Comparison of ENCODE assay signal across 22 cellular contexts in the genomic region with DNA sequence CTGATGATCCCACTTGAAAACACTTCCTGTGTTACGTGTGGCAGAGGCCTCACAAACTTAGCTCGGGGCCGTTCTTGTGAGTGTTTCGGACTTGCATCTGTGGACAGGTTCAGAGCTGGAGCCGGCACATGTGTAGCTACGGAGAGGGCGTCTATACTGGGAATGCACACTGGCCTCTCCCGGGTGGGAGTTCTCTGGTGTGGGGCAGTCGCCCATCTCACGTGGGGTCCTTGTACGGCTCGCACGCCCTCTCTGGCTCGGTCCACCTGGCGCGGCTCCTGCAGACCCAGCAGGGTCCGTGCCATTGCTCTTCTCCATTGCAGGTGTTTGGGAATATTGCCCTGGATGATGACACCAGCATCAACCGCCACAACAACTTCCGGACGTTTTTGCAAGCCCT.
DNase-seq lines count a peak whose midpoint lies in the region; ATAC-seq, FAIRE-seq and TF ChIP-seq lines count a peak whose summit lies in the region.
"Had no signal": no experiment of that assay in that cellular context is flagged by ENCODE, and none has a peak within 500 bp of the region (broad histone marks: within the 10 kb centered on the region; RNA-seq: fewer than 3 reads in every experiment).

No MANE protein-coding gene starts in this region.

- no peak for TF ChIP-seq POLR2A in sigmoid colon (IDR thresholded peaks at IDR 0.05)

- H3K9me3 Mint-ChIP-seq in endodermal cell, result peaks cover 2% of the 10 kb centered on the region
- H3K9me3 Mint-ChIP-seq: CD8-positive, alpha-beta T cell had no signal

- no peaks in the 10 kb centered on the region for H3K27me3 Mint-ChIP-seq in endodermal cell (ENCODE audit: insufficient read depth)

- H3K4me1 ChIP-seq in SK-N-SH (ENCODE audit: control insufficient read depth in 1 of 2, insufficient read depth in 2 of 2, low read depth in 1 of 2, low read length in 1 of 2) (no peaks in the 10 kb centered on the region; a peak in 1 of 4 replicates), endodermal cell (ENCODE audit: control insufficient read depth, insufficient read depth, low read length) (no peaks in the 10 kb centered on the region), sigmoid colon (no peaks in the 10 kb centered on the region)
- H3K4me1 ChIP-seq: BLaER1 had no signal

- no peak for TF ChIP-seq RAD21 in SK-N-SH (IDR thresholded peaks at IDR 0.05; ENCODE audit: low read length)

- no peak overlapping the region for H3K27ac Mint-ChIP-seq in endodermal cell
- H3K27ac Mint-ChIP-seq: CD8-positive, alpha-beta T cell had no signal

- no peaks in the 10 kb centered on the region for H3K79me2 ChIP-seq in SK-N-SH (ENCODE audit: insufficient read depth)

- TF ChIP-seq EP300 in SK-N-SH (IDR thresholded peaks at IDR 0.05; ENCODE audit: borderline replicate concordance in 1 of 2, low read depth in 1 of 2, low read length in 1 of 2) (no peak), sigmoid colon (IDR thresholded peaks at IDR 0.05) (no peak)

- 65% methylated on average over 11 of the region's 20 CpGs for WGBS in SK-N-SH (ENCODE audit: low lambda C conversion rate)
- WGBS in endodermal cell (ENCODE audit: insufficient coverage in 1 of 2, insufficient read length in 1 of 2), 2 experiments, result 90 to 98% methylated on average over 16 to 20 of the region's 20 CpGs
- 87 to 88% methylated on average over 20 of the region's 20 CpGs for WGBS in sigmoid colon, 2 donors

- ATAC-seq in SK-N-SH treated with all-trans-retinoic acid at 6 μM for 48 hours (no peak), GM18867 (IDR thresholded peaks at IDR 0.05; ENCODE audit: unreplicated experiment) (no peak)
- ATAC-seq: CD8-positive, alpha-beta T cell had no signal

- H4K20me1 ChIP-seq in SK-N-SH (ENCODE audit: insufficient read depth), result no peaks in the 10 kb centered on the region
- H4K20me1 ChIP-seq: BLaER1 had no signal

- H3K27me3 ChIP-seq in SK-N-SH (ENCODE audit: insufficient read depth) (no peaks in the 10 kb centered on the region), endodermal cell (ENCODE audit: control insufficient read depth, insufficient read depth, low read length, poor library complexity, severe bottlenecking) (no peaks in the 10 kb centered on the region), sigmoid colon (peaks cover 0 to 3% (median 0%) of the 10 kb centered on the region in 3 donors)
- H3K27me3 ChIP-seq: BLaER1 had no signal

- H3K36me3 ChIP-seq in SK-N-SH (replicated peaks in 1 of 2; ENCODE audit: control insufficient read depth in 1 of 2, insufficient read depth in 2 of 2, low read length in 1 of 2), result no peaks in the 10 kb centered on the region
- H3K36me3 ChIP-seq in endodermal cell (ENCODE audit: control insufficient read depth, insufficient read depth, low read length), result no peaks in the 10 kb centered on the region
- no peaks in the 10 kb centered on the region for H3K36me3 ChIP-seq in sigmoid colon
- H3K36me3 ChIP-seq: BLaER1 had no signal

- H3K4me2 ChIP-seq in SK-N-SH, result no peak overlapping the region
- H3K4me2 ChIP-seq: BLaER1, KMS-11 had no signal

- H3K9me3 ChIP-seq in SK-N-SH (no peaks in the 10 kb centered on the region), endodermal cell (ENCODE audit: control insufficient read depth, low read length) (peaks cover 21% of the 10 kb centered on the region), sigmoid colon (no peaks in the 10 kb centered on the region)
- H3K9me3 ChIP-seq: BLaER1 had no signal

- peaks cover 7% of the 10 kb centered on the region for H3K4me1 Mint-ChIP-seq in endodermal cell

- H3K27ac ChIP-seq in SK-N-SH (ENCODE audit: low read depth in 2 of 2, low read length in 1 of 2) (no peak overlapping the region), endodermal cell (ENCODE audit: low read depth, low read length) (no peak overlapping the region), sigmoid colon (no peak overlapping the region)
- H3K27ac ChIP-seq: 22Rv1, BLaER1, KMS-11, RWPE1 had no signal

- TF ChIP-seq CTCF in SK-N-SH (IDR thresholded peaks at IDR 0.05), result no peak
- TF ChIP-seq CTCF in endodermal cell (conservative IDR thresholded peaks at IDR 0.05), result no peak
- no peak for TF ChIP-seq CTCF in sigmoid colon (IDR thresholded peaks at IDR 0.05)

- peaks cover 36% of the 10 kb centered on the region for H3K36me3 Mint-ChIP-seq in endodermal cell (ENCODE audit: low read depth)
- H3K36me3 Mint-ChIP-seq: CD8-positive, alpha-beta T cell had no signal

- H3K4me3 ChIP-seq in SK-N-SH (ENCODE audit: low read depth in 2 of 2, low read length in 1 of 2) (no peak overlapping the region), endodermal cell (ENCODE audit: low read length) (no peak overlapping the region), sigmoid colon (no peak overlapping the region)
- H3K4me3 ChIP-seq: BLaER1 had no signal

- H3K9me2 ChIP-seq in SK-N-SH, result no peaks in the 10 kb centered on the region

- intact Hi-C loops in sigmoid colon (cut with DNase I), result no loop called here

- no peak overlapping the region for H3K9ac ChIP-seq in SK-N-SH
- no peak overlapping the region for H3K9ac ChIP-seq in endodermal cell (ENCODE audit: extremely low read depth, low read length, poor library complexity, severe bottlenecking)
- H3K9ac ChIP-seq: BLaER1, KMS-11 had no signal

- CTCF ChIA-PET in SK-N-SH (lab: Yijun Ruan, JAX), result no interaction called here

- no peak for FAIRE-seq in frontal cortex (lab: Jason Lieb, UNC)
- FAIRE-seq: D721Med, GM12892, H54 had no signal

- POLR2A ChIA-PET in SK-N-SH (lab: Yijun Ruan, JAX), result no interaction called here

- H3K4me3 Mint-ChIP-seq in endodermal cell, result no peak overlapping the region
- H3K4me3 Mint-ChIP-seq: CD8-positive, alpha-beta T cell had no signal

- no peak overlapping the region for H2AFZ ChIP-seq in SK-N-SH (ENCODE audit: low read depth)

- H3F3A ChIP-seq in SK-N-SH (replicated peaks; ENCODE audit: insufficient read depth), result no peaks in the 10 kb centered on the region

- peak; percentile 17 for DNase-seq in SK-N-SH
- peak; percentile 10 for DNase-seq in 8988T
- peak; percentile 14 for DNase-seq in endodermal cell
- DNase-seq in sigmoid colon, result peak; percentile 53
- DNase-seq in frontal cortex (ENCODE audit: low spot score in 2 of 2), result no peak
- DNase-seq in EL, result no peak
- DNase-seq: DND-41, GF-D8, NCI-H1436, NCI-H2029, NCI-H2171, NCI-H446 treated with DMSO at 0.1 percent for 48 hours had no signal

TF ChIP-seq in SK-N-SH, 30 proteins besides CTCF, POLR2A, EP300 and RAD21:
- TF ChIP-seq EZH2phosphoT487 (IDR thresholded peaks at IDR 0.05; ENCODE audit: borderline replicate concordance, low read depth), result no peak
- no peak for TF ChIP-seq IRF3 (IDR thresholded peaks at IDR 0.05; ENCODE audit: low read depth, low read length)
- no peak for TF ChIP-seq GATA2 (CRISPR knock-in tag; IDR thresholded peaks at IDR 0.05)
- TF ChIP-seq MXI1 (IDR thresholded peaks at IDR 0.05; ENCODE audit: low read depth, low read length), result no peak

TF ChIP-seq in SK-N-SH treated with all-trans-retinoic acid at 6 μM for 48 hours, 23 proteins besides CTCF, POLR2A, EP300 and RAD21:
- TF ChIP-seq RARB (CRISPR knock-in tag; IDR thresholded peaks at IDR 0.05), result no peak

Comparison
In these comparisons a context has a peak if more than half of its experiments do, and no peak if none do; other contexts are left out.
1. DNase-seq: peak in SK-N-SH (single experiment), 8988T (single experiment), endodermal cell (single experiment) and sigmoid colon (single experiment); none in frontal cortex (0 of 2) and EL (single experiment).